Comparison of ENCODE assay signal across 13 cellular contexts in the genomic region with DNA sequence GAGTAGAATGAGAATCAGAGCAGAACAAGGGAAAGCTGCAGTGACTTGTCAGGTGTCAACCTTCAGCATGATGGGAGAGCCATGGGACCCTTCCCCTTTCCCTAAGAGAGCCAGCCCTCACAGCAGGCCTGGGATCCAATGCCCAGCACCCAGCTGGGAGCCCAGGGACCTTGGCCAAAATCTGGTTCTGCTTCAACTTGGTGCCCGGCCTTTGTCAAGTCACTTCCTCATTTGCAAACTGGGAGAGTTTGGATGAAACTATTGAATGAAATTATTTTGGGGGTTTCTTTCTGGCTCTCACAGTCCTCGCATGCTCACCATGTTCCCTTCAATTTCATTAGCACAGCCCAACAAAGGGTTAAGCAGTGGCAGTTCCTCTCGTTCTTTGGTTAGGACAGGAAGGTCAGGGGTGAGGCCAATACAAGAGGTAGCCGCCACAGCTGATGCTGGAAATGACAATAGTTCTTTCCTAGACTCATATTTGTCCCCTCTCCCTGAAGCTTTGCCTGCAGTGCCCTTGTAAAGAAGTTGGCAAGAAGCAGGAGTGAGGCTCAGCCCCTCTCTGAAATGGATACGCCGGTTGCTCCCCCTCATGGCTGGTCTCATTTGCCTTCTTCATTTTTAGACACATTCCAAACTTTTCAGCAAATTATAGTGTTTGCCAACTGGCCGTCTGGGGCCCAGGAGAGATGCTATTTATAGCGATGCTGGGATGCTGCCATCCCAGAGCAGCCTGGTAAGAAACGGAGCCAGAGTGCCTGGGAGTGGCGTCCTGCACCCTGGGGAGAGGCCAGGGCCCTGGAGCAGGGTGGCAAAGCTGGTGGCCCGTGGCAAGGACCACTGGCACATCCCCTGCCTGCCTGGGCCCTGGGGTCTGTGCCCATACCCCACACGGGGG. TPM values are rescaled to one million over a fixed set of nuclear protein-coding genes. Genes with fewer than 3 reads are reported as not detected.
A peak's percentile ranks its signal among the peaks of the same experiment; 100 is the strongest.
DNase-seq lines count a peak whose midpoint lies in the region; ATAC-seq, FAIRE-seq and TF ChIP-seq lines count a peak whose summit lies in the region.
"Had no signal": no experiment of that assay in that cellular context is flagged by ENCODE, and none has a peak within 500 bp of the region (broad histone marks: within the 10 kb centered on the region; RNA-seq: fewer than 3 reads in every experiment).

No MANE protein-coding gene starts in this region.

- peaks cover 6% of the 10 kb centered on the region for H3K9me3 ChIP-seq in astrocyte (ENCODE audit: insufficient read depth, low read depth, low read length)
- H3K9me3 ChIP-seq in testis: no peaks in the 10 kb centered on the region

- peaks cover 11% of the 10 kb centered on the region for H3K9me3 Mint-ChIP-seq in astrocyte (ENCODE audit: unreplicated experiment)
- H3K9me3 Mint-ChIP-seq: activated naive CD8-positive, alpha-beta T cell treated with anti-CD3 and anti-CD28 coated beads for 36 hours had no signal

- H3K4me2 ChIP-seq in astrocyte (ENCODE audit: low read length): peak overlapping the region; percentile 23

- no peak overlapping the region for H2AFZ ChIP-seq in astrocyte (ENCODE audit: low read depth, low read length)

- H3K4me1 ChIP-seq in astrocyte (ENCODE audit: insufficient read depth, low read length) (peaks cover 16% of the 10 kb centered on the region), testis (peaks cover 11% of the 10 kb centered on the region)

- peak; percentile 58 for DNase-seq in H4 (ENCODE audit: low spot score)
- peak; percentile 23 for DNase-seq in astrocyte (ENCODE audit: low read depth)
- DNase-seq in left cardiac atrium: peak; percentile 37
- peak; percentile 49 for DNase-seq in testis
- no peak for DNase-seq in AML-193 (lab: John Stamatoyannopoulos, UW)
- DNase-seq: activated naive CD8-positive, alpha-beta T cell treated with anti-CD3 and anti-CD28 coated beads for 36 hours; NCI-H2171 treated with DMSO at 0.1 percent for 48 hours; retina; RPMI8226 had no signal

- H3K4me3 ChIP-seq in astrocyte (ENCODE audit: insufficient read depth, low read depth, low read length): no peak overlapping the region
- H3K4me3 ChIP-seq in testis: no peak overlapping the region

- H3K27me3 ChIP-seq in astrocyte (ENCODE audit: insufficient read depth, low read length): peaks cover 6% of the 10 kb centered on the region
- no peaks in the 10 kb centered on the region for H3K27me3 ChIP-seq in testis

- intact Hi-C loops in left cardiac atrium (cut with DNase I) (loop anchor here (2.0 to 10.0 kb wide), 2 partner anchors 63 to 149 kb away; a partner anchor contains a TSS), testis (cut with DNase I; ENCODE audit: low total_unique reads) (loop anchor here (2.0 kb wide), 1 partner anchor 65 kb away; no protein-coding TSS in a partner anchor)

- no peak overlapping the region for H3K9ac ChIP-seq in astrocyte (ENCODE audit: low read length)

- H4K20me1 ChIP-seq in astrocyte (ENCODE audit: insufficient read depth, low read length): no peaks in the 10 kb centered on the region

- H3K4me1 Mint-ChIP-seq in astrocyte (ENCODE audit: low read depth, unreplicated experiment): peaks cover 14% of the 10 kb centered on the region

- no peak for FAIRE-seq in astrocyte (lab: Jason Lieb, UNC)
- FAIRE-seq: GM12892 had no signal

- H3K36me3 ChIP-seq in astrocyte (ENCODE audit: insufficient read depth, low read length) (no peaks in the 10 kb centered on the region), testis (ENCODE audit: low read depth, missing control alignments) (no peaks in the 10 kb centered on the region)

- H3K36me3 Mint-ChIP-seq in astrocyte (ENCODE audit: low read depth, unreplicated experiment): no peaks in the 10 kb centered on the region
- H3K36me3 Mint-ChIP-seq: activated naive CD8-positive, alpha-beta T cell treated with anti-CD3 and anti-CD28 coated beads for 36 hours had no signal

- H3K27ac ChIP-seq in astrocyte (ENCODE audit: low read depth, low read length) (no peak overlapping the region), testis (no peak overlapping the region)

- no peak overlapping the region for H3K27ac Mint-ChIP-seq in astrocyte (ENCODE audit: unreplicated experiment)
- H3K27ac Mint-ChIP-seq: activated naive CD8-positive, alpha-beta T cell treated with anti-CD3 and anti-CD28 coated beads for 36 hours had no signal

- H3K4me3 Mint-ChIP-seq in astrocyte (ENCODE audit: unreplicated experiment): no peak overlapping the region
- H3K4me3 Mint-ChIP-seq: activated naive CD8-positive, alpha-beta T cell treated with anti-CD3 and anti-CD28 coated beads for 36 hours had no signal

- no peaks in the 10 kb centered on the region for H3K79me2 ChIP-seq in astrocyte (ENCODE audit: insufficient read depth, low read length)

- peak; percentile 63 to 86 for ATAC-seq in left cardiac atrium
- no peak for ATAC-seq in HG02610 (IDR thresholded peaks at IDR 0.05; ENCODE audit: unreplicated experiment)
- ATAC-seq in HG02759 (IDR thresholded peaks at IDR 0.05; ENCODE audit: unreplicated experiment): no peak
- no peak for ATAC-seq in GM21360 (IDR thresholded peaks at IDR 0.05; ENCODE audit: unreplicated experiment)

- WGBS in testis, 2 donors: 22 to 47% methylated on average over 8 to 12 of the region's 12 CpGs

- TF ChIP-seq POLR2A in testis (IDR thresholded peaks at IDR 0.05): no peak

- peaks cover 21% of the 10 kb centered on the region for H3K27me3 Mint-ChIP-seq in astrocyte (ENCODE audit: low read depth, unreplicated experiment)

- TF ChIP-seq CTCF in astrocyte (IDR thresholded peaks at IDR 0.05; ENCODE audit: insufficient read depth, low read depth, low read length) (no peak), testis (IDR thresholded peaks at IDR 0.05) (no peak)

RNA-seq across cellular contexts. Expression of a gene that starts 34.5 kb away (rescaled TPM):
- total RNA-seq in H4 (2014; rRNA removed; shearing (Covaris generic)): not detected in 2 replicates
- not detected in 2 replicates for total RNA-seq in astrocyte
- total RNA-seq in left cardiac atrium: 10 to 100 TPM in 1 of 2 donors, 1 to 10 TPM in 1; 9.4 to 25.6 TPM
- 1 to 10 TPM in 1 of 2 donors, under 1 TPM in 1; 0.12 to 2.8 TPM for total RNA-seq in testis
- 6.1 TPM for polyA plus RNA-seq in testis (ENCODE audit: insufficient read depth, low read depth, low replicate concordance)

Comparison
In these comparisons a context has a peak if more than half of its experiments do, and no peak if none do; other contexts are left out.
1. DNase-seq: peak in H4 (single experiment), astrocyte (single experiment), left cardiac atrium (single experiment) and testis (single experiment); none in AML-193 (0 of 2).
2. ATAC-seq: peak in left cardiac atrium (2 of 2); none in HG02610 (single experiment), HG02759 (single experiment) and GM21360 (single experiment).